ENCODE assay signal across 19 cellular contexts in the genomic region with DNA sequence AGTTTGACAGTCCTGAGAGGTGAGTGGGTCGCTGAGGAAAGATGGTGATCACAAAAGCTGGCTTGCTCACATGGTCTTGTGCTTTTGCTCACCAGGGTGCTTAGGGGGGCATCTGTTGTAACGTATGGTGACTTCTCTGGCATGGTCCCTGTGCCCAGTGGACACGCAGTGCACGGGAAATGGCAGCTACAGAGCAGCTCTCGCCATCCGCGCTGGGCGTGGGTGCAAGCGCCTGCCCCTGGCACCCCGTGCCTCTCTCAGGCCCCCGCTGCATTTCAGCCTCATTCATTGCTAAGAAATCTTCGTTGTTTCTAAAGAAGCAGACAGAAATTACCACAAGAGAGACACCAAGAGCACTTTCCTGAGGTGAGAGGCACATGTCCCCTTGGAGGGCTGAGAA.
DNase-seq lines count a peak whose midpoint lies in the region; ATAC-seq and TF ChIP-seq lines count a peak whose summit lies in the region.
"Had no signal": no experiment of that assay in that cellular context is flagged by ENCODE, and none has a peak within 500 bp of the region (broad histone marks: within the 10 kb centered on the region; RNA-seq: fewer than 3 reads in every experiment).

No MANE protein-coding gene starts in this region.

- TF ChIP-seq CTCF in endodermal cell (conservative IDR thresholded peaks at IDR 0.05), result no peak

- no peaks in the 10 kb centered on the region for H3K9me3 Mint-ChIP-seq in activated T-cell treated with anti-CD3 and anti-CD28 coated beads, Interleukin-2, amount 50 U/mL, for 4 hours
- H3K9me3 Mint-ChIP-seq in endodermal cell, result no peaks in the 10 kb centered on the region
- H3K9me3 Mint-ChIP-seq: CD4-positive, alpha-beta T cell; GM23338; HFFc6 had no signal

- no peaks in the 10 kb centered on the region for H3K36me3 ChIP-seq in endodermal cell (ENCODE audit: control insufficient read depth, insufficient read depth, low read length)
- H3K36me3 ChIP-seq: BE2C had no signal

- no peak for ATAC-seq in activated T-cell treated with anti-CD3 and anti-CD28 coated beads, Interleukin-2, amount 50 U/mL, for 4 hours
- ATAC-seq in T-helper 17 cell, result no peak
- ATAC-seq: GM23338, HCT116 had no signal

- no peak overlapping the region for H3K9ac ChIP-seq in endodermal cell (ENCODE audit: extremely low read depth, low read length, poor library complexity, severe bottlenecking)

- H3K27me3 ChIP-seq in endodermal cell (ENCODE audit: control insufficient read depth, insufficient read depth, low read length, poor library complexity, severe bottlenecking), result no peaks in the 10 kb centered on the region
- H3K27me3 ChIP-seq: BE2C had no signal

- no peaks in the 10 kb centered on the region for H3K4me1 ChIP-seq in endodermal cell (ENCODE audit: control insufficient read depth, insufficient read depth, low read length)
- H3K4me1 ChIP-seq: BE2C, Caco-2 had no signal

- no peaks in the 10 kb centered on the region for H3K36me3 Mint-ChIP-seq in activated T-cell treated with anti-CD3 and anti-CD28 coated beads, Interleukin-2, amount 50 U/mL, for 4 hours (ENCODE audit: insufficient read depth)
- H3K36me3 Mint-ChIP-seq in T-helper 17 cell (ENCODE audit: low read depth) (no peaks in the 10 kb centered on the region), endodermal cell (ENCODE audit: low read depth) (no peaks in the 10 kb centered on the region)

- H3K27ac Mint-ChIP-seq in T-helper 17 cell, result peak overlapping the region; percentile 62
- H3K27ac Mint-ChIP-seq in endodermal cell, result peak overlapping the region; percentile 41
- H3K27ac Mint-ChIP-seq: CD4-positive, alpha-beta T cell; GM23338; HFFc6 had no signal

- no peaks in the 10 kb centered on the region for H3K9me3 ChIP-seq in T-helper 17 cell (ENCODE audit: control insufficient read depth, low read length, poor library complexity, severe bottlenecking)
- H3K9me3 ChIP-seq in endodermal cell (ENCODE audit: control insufficient read depth, low read length), result no peaks in the 10 kb centered on the region
- H3K9me3 ChIP-seq: BE2C, Caco-2 had no signal

- 93 to 96% methylated on average over 6 to 12 of the region's 12 CpGs for WGBS in endodermal cell (ENCODE audit: insufficient coverage in 1 of 2, insufficient read length in 1 of 2), 2 experiments

- H3K4me1 Mint-ChIP-seq in activated T-cell treated with anti-CD3 and anti-CD28 coated beads, Interleukin-2, amount 50 U/mL, for 4 hours (ENCODE audit: low read depth), result peaks cover 3% of the 10 kb centered on the region
- no peaks in the 10 kb centered on the region for H3K4me1 Mint-ChIP-seq in T-helper 17 cell
- H3K4me1 Mint-ChIP-seq in endodermal cell, result peaks cover 5% of the 10 kb centered on the region

- no peak for DNase-seq in activated T-cell treated with anti-CD3 and anti-CD28 coated beads, Interleukin-2, amount 50 U/mL, for 4 hours
- DNase-seq in activated T-cell treated with anti-CD3 and anti-CD28 coated beads for 4 hours (no peak), T-helper 17 cell (no peak), endodermal cell (no peak), NCI-H2081 treated with DMSO at 0.1 percent for 48 hours (lab: John Stamatoyannopoulos, UW) (no peak), DMS114 treated with DMSO at 0.1 percent for 48 hours (lab: John Stamatoyannopoulos, UW; ENCODE audit: unreplicated experiment) (no peak)
- DNase-seq: ACHN; BE2C; C1 segment of cervical spinal cord; Caco-2; CD4-positive, alpha-beta T cell; DMS153; DMS79; GF-D8; H7; HFFc6; IMR-90 had no signal

- H3K27me3 Mint-ChIP-seq in activated T-cell treated with anti-CD3 and anti-CD28 coated beads, Interleukin-2, amount 50 U/mL, for 4 hours (ENCODE audit: low read depth), result peaks cover 2% of the 10 kb centered on the region
- H3K27me3 Mint-ChIP-seq in T-helper 17 cell (peaks cover 16% of the 10 kb centered on the region), endodermal cell (ENCODE audit: insufficient read depth) (peaks cover 4% of the 10 kb centered on the region)

- no peak overlapping the region for H3K27ac ChIP-seq in endodermal cell (ENCODE audit: low read depth, low read length)

- H3K4me3 ChIP-seq in endodermal cell (ENCODE audit: low read length), result no peak overlapping the region
- H3K4me3 ChIP-seq: GM23338 had no signal

- H3K4me3 Mint-ChIP-seq in activated T-cell treated with anti-CD3 and anti-CD28 coated beads, Interleukin-2, amount 50 U/mL, for 4 hours, result peak overlapping the region; percentile 45
- H3K4me3 Mint-ChIP-seq in T-helper 17 cell (peak overlapping the region; percentile 2), endodermal cell (no peak overlapping the region)
- H3K4me3 Mint-ChIP-seq: CD4-positive, alpha-beta T cell; GM23338; HFFc6 had no signal
